In genomic region chr7:132636581-132636980, GRCh38 we compare ENCODE assay signal across 21 cellular contexts.
DNase-seq lines count a peak whose midpoint lies in the region; ATAC-seq and TF ChIP-seq lines count a peak whose summit lies in the region.
"Had no signal": no experiment of that assay in that cellular context is flagged by ENCODE, and none has a peak within 500 bp of the region (broad histone marks: within the 10 kb centered on the region; RNA-seq: fewer than 3 reads in every experiment).

No MANE protein-coding gene starts in this region.

- H3K4me3 ChIP-seq in GM23338 = no peak overlapping the region
- H3K4me3 ChIP-seq in aorta (ENCODE audit: low read length in 2 of 2) = no peak overlapping the region
- H3K4me3 ChIP-seq: A549; BLaER1 treated with 17β-estradiol and CSF1 and Interleukin-3, amounts not matched to agents 10 nM and 100 nM had no signal

- ATAC-seq in GM23338 (no peak), aorta (ENCODE audit: low FRiP score) (peak; percentile 22), HG02678 (IDR thresholded peaks at IDR 0.05; ENCODE audit: unreplicated experiment) (no peak)
- ATAC-seq: A549, HCT116 had no signal

- TF ChIP-seq CTCF in GM23338 (conservative IDR thresholded peaks at IDR 0.05; ENCODE audit: low read depth in 2 of 2) = no peak

- DNase-seq in GM23338 (ENCODE audit: low spot score) (peak; percentile 16), RPMI7951 (ENCODE audit: low read depth) (peak; percentile 22), islet precursor cell (peak; percentile 59), aorta (no peak), NCI-H69 (lab: John Stamatoyannopoulos, UW) (no peak)
- DNase-seq in effector CD8-positive, alpha-beta T cell (lab: John Stamatoyannopoulos, UW) = no peak
- DNase-seq: 8988T; ACHN; AML-193; BE2C; Calu3; CD4-positive, alpha-beta T cell; CD8-positive, alpha-beta memory T cell; DMS53; DMS79 treated with DMSO at 0.1 percent for 48 hours; H7 had no signal

- no peaks in the 10 kb centered on the region for H3K79me2 ChIP-seq in GM23338 (replicated peaks; ENCODE audit: insufficient read depth)

- no peak overlapping the region for H2AFZ ChIP-seq in GM23338

- 0 out of 2 replicates have a peak, but pooled peaks cover 4% of the 10 kb centered on the region for H3K9me2 ChIP-seq in GM23338 (ENCODE audit: insufficient read depth)

- H3K4me1 Mint-ChIP-seq in GM23338 = peaks cover 23% of the 10 kb centered on the region
- H3K4me1 Mint-ChIP-seq: CD14-positive monocyte; CD8-positive, alpha-beta memory T cell had no signal

- peaks cover 2% of the 10 kb centered on the region for H3K9me3 ChIP-seq in aorta (ENCODE audit: control insufficient read depth, low read length)
- H3K9me3 ChIP-seq: A549; BLaER1 treated with 17β-estradiol and CSF1 and Interleukin-3, amounts not matched to agents 10 nM and 100 nM had no signal

- no peak overlapping the region for H3K4me3 Mint-ChIP-seq in GM23338
- H3K4me3 Mint-ChIP-seq: CD4-positive, alpha-beta T cell; CD8-positive, alpha-beta memory T cell had no signal

- H3K9me3 Mint-ChIP-seq in GM23338 = no peaks in the 10 kb centered on the region
- H3K9me3 Mint-ChIP-seq: CD4-positive, alpha-beta T cell; CD8-positive, alpha-beta memory T cell had no signal

- H3K27me3 Mint-ChIP-seq in GM23338 (ENCODE audit: insufficient read depth, low read depth, poor library complexity) = peaks cover 6% of the 10 kb centered on the region
- H3K27me3 Mint-ChIP-seq: CD4-positive, alpha-beta T cell had no signal

- H3K27me3 ChIP-seq in GM23338 (ENCODE audit: insufficient read depth) = peaks cover 16% of the 10 kb centered on the region; the same call in 1 of the 2 replicates
- no peaks in the 10 kb centered on the region for H3K27me3 ChIP-seq in aorta (ENCODE audit: control insufficient read depth in 1 of 2, insufficient read depth in 2 of 2, low read length in 1 of 2)
- H3K27me3 ChIP-seq: BE2C; BLaER1 treated with 17β-estradiol and CSF1 and Interleukin-3, amounts not matched to agents 10 nM and 100 nM had no signal

- H3K36me3 ChIP-seq in GM23338 (ENCODE audit: insufficient read depth) (no peaks in the 10 kb centered on the region), aorta (ENCODE audit: control insufficient read depth in 1 of 2, insufficient read depth in 2 of 2, low read length in 1 of 2) (no peaks in the 10 kb centered on the region)
- H3K36me3 ChIP-seq: BE2C; BLaER1 treated with 17β-estradiol and CSF1 and Interleukin-3, amounts not matched to agents 10 nM and 100 nM had no signal

- H3K4me1 ChIP-seq in GM23338 (ENCODE audit: insufficient read depth) = no peaks in the 10 kb centered on the region; the same call in 1 of the 2 replicates
- no peaks in the 10 kb centered on the region for H3K4me1 ChIP-seq in aorta (ENCODE audit: control insufficient read depth in 1 of 2, insufficient read depth in 2 of 2, low read length in 2 of 2)
- H3K4me1 ChIP-seq: A549 had no signal

- no peak overlapping the region for H3K27ac ChIP-seq in GM23338 (ENCODE audit: low read depth)
- H3K27ac ChIP-seq in aorta (ENCODE audit: low read depth in 1 of 2, low read length in 2 of 2) = no peak overlapping the region
- H3K27ac ChIP-seq: A549; BLaER1 treated with 17β-estradiol and CSF1 and Interleukin-3, amounts not matched to agents 10 nM and 100 nM had no signal

- no peaks in the 10 kb centered on the region; the same call in 2 of the 3 replicates for H3K36me3 Mint-ChIP-seq in GM23338 (ENCODE audit: low read depth)
- H3K36me3 Mint-ChIP-seq: CD14-positive monocyte; CD8-positive, alpha-beta memory T cell had no signal

- H3F3A ChIP-seq in GM23338 (replicated peaks; ENCODE audit: low read depth) = no peaks in the 10 kb centered on the region

- H3K27ac Mint-ChIP-seq in GM23338 = no peak overlapping the region
- H3K27ac Mint-ChIP-seq: CD14-positive monocyte; CD4-positive, alpha-beta T cell had no signal

- WGBS in aorta, 2 donors = 70 to 77% methylated on average over 4 of the region's 4 CpGs

- intact Hi-C loops in aorta (cut with DNase I) = no loop called here

- 0 out of 2 replicates have a peak overlapping the region, but pooled peaks have one; percentile 5 for H3K4me2 ChIP-seq in GM23338
- H3K4me2 ChIP-seq: A549; BLaER1 treated with 17β-estradiol and CSF1 and Interleukin-3, amounts not matched to agents 10 nM and 100 nM had no signal

- H4K20me1 ChIP-seq in GM23338 (replicated peaks; ENCODE audit: insufficient read depth) = no peaks in the 10 kb centered on the region
- H4K20me1 ChIP-seq: BLaER1 treated with 17β-estradiol and CSF1 and Interleukin-3, amounts not matched to agents 10 nM and 100 nM had no signal

TF ChIP-seq in GM23338, 12 proteins besides CTCF, POLR2A, EP300 and RAD21 (continues in another document):
- no peak for TF ChIP-seq JUNB (IDR thresholded peaks at IDR 0.05; ENCODE audit: unreplicated experiment)
- no peak for TF ChIP-seq EZH2phosphoT487 (IDR thresholded peaks at IDR 0.05; ENCODE audit: unreplicated experiment)
- TF ChIP-seq STAT1 (IDR thresholded peaks at IDR 0.05; ENCODE audit: unreplicated experiment) = no peak
- TF ChIP-seq, protein P1, sequence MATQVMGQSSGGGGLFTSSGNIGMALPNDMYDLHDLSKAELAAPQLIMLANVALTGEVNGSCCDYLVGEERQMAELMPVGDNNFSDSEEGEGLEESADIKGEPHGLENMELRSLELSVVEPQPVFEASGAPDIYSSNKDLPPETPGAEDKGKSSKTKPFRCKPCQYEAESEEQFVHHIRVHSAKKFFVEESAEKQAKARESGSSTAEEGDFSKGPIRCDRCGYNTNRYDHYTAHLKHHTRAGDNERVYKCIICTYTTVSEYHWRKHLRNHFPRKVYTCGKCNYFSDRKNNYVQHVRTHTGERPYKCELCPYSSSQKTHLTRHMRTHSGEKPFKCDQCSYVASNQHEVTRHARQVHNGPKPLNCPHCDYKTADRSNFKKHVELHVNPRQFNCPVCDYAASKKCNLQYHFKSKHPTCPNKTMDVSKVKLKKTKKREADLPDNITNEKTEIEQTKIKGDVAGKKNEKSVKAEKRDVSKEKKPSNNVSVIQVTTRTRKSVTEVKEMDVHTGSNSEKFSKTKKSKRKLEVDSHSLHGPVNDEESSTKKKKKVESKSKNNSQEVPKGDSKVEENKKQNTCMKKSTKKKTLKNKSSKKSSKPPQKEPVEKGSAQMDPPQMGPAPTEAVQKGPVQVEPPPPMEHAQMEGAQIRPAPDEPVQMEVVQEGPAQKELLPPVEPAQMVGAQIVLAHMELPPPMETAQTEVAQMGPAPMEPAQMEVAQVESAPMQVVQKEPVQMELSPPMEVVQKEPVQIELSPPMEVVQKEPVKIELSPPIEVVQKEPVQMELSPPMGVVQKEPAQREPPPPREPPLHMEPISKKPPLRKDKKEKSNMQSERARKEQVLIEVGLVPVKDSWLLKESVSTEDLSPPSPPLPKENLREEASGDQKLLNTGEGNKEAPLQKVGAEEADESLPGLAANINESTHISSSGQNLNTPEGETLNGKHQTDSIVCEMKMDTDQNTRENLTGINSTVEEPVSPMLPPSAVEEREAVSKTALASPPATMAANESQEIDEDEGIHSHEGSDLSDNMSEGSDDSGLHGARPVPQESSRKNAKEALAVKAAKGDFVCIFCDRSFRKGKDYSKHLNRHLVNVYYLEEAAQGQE (IDR thresholded peaks at IDR 0.05; ENCODE audit: unreplicated experiment) = no peak
- TF ChIP-seq ZNF331 (CRISPR knock-in tag; IDR thresholded peaks at IDR 0.05; ENCODE audit: low read depth) = no peak
- TF ChIP-seq NANOG (IDR thresholded peaks at IDR 0.05; ENCODE audit: borderline replicate concordance) = no peak
- no peak for TF ChIP-seq CREB1 (CRISPR knock-in tag; IDR thresholded peaks at IDR 0.05; ENCODE audit: low read depth)

Comparison
In these comparisons a context has a peak if more than half of its experiments do, and no peak if none do; other contexts are left out.
1. DNase-seq: peak in GM23338 (single experiment), RPMI7951 (single experiment) and islet precursor cell (single experiment); none in aorta (0 of 2), NCI-H69 (single experiment) and effector CD8-positive, alpha-beta T cell (single experiment).